Comparison of ENCODE assay signal across 26 cellular contexts in genomic region chr16:76532188-76532973, GRCh38.
"Had no signal": no experiment of that assay in that cellular context is flagged by ENCODE, and none has a peak within 500 bp of the region (broad histone marks: within the 10 kb centered on the region; RNA-seq: fewer than 3 reads in every experiment).

No MANE protein-coding gene starts in this region.

- H3K4me1 ChIP-seq: gastrocnemius medialis, left lung, lower lobe of right lung, neural progenitor cell, parathyroid adenoma, prostate gland, right atrium auricular region, sigmoid colon, stomach, thyroid gland, vagina had no signal

- ATAC-seq: esophagus mucosa; gastrocnemius medialis; left lung; lower lobe of right lung; natural killer cell treated with Interleukin-12 subunit alpha and Interleukin-12 subunit beta and Interleukin-15 and Interleukin-18, amount 100 ng/mL, for 72 hours; stimulated activated effector memory CD8-positive, alpha-beta T cell treated with anti-CD3 and anti-CD28 coated beads, Interleukin-12 subunit alpha, Interleukin-12 subunit beta, amount 100 ng/mL, for 72 hours had no signal

- H3K79me2 ChIP-seq: parathyroid adenoma had no signal

- H3K36me3 ChIP-seq: gastrocnemius medialis, left lung, lower lobe of right lung, neural progenitor cell, prostate gland, right atrium auricular region, sigmoid colon, stomach, thyroid gland, vagina had no signal

- H3K4me3 ChIP-seq: dorsolateral prefrontal cortex, gastrocnemius medialis, left lung, lower lobe of right lung, neural progenitor cell, prostate gland, right atrium auricular region, sigmoid colon, stomach, thyroid gland, vagina had no signal

- FAIRE-seq: colon, kidney had no signal

- H3K9ac ChIP-seq: neural progenitor cell, parathyroid adenoma had no signal

- H3K4me2 ChIP-seq: neural progenitor cell had no signal

- DNase-seq: dorsolateral prefrontal cortex; effector CD4-positive, alpha-beta T cell; foreskin fibroblast; gastrocnemius medialis; head of caudate nucleus; kidney; left lung; lower lobe of right lung; naive B cell; sigmoid colon; stimulated activated CD4-positive, alpha-beta T cell treated with anti-CD3 and anti-CD28 coated beads, Interleukin-2, amount 100 ng/mL, for 24 hours; stimulated activated CD4-positive, alpha-beta T cell treated with anti-CD3 and anti-CD28 coated beads, Interleukin-4, amount 100 ng/mL, for 24 hours; stimulated activated naive CD4-positive, alpha-beta T cell treated with Interleukin-2 at 50 U/mL for 16 hours; stomach; thyroid gland; trophoblast cell had no signal

- H2AFZ ChIP-seq: neural progenitor cell, parathyroid adenoma had no signal

- H3K9me3 ChIP-seq: gastrocnemius medialis, left lung, lower lobe of right lung, prostate gland, right atrium auricular region, stomach, thyroid gland, vagina had no signal

- H3K27ac ChIP-seq: dorsolateral prefrontal cortex, epithelial cell of prostate, gastrocnemius medialis, left lung, lower lobe of right lung, neural progenitor cell, parathyroid adenoma, prostate gland, right atrium auricular region, sigmoid colon, stomach, thyroid gland, vagina had no signal

- H3K27me3 ChIP-seq: dorsolateral prefrontal cortex, gastrocnemius medialis, left lung, neural progenitor cell, right atrium auricular region, sigmoid colon, stomach, thyroid gland, vagina had no signal
